Comparison of ENCODE assay signal across 6 cellular contexts in the genomic region with DNA sequence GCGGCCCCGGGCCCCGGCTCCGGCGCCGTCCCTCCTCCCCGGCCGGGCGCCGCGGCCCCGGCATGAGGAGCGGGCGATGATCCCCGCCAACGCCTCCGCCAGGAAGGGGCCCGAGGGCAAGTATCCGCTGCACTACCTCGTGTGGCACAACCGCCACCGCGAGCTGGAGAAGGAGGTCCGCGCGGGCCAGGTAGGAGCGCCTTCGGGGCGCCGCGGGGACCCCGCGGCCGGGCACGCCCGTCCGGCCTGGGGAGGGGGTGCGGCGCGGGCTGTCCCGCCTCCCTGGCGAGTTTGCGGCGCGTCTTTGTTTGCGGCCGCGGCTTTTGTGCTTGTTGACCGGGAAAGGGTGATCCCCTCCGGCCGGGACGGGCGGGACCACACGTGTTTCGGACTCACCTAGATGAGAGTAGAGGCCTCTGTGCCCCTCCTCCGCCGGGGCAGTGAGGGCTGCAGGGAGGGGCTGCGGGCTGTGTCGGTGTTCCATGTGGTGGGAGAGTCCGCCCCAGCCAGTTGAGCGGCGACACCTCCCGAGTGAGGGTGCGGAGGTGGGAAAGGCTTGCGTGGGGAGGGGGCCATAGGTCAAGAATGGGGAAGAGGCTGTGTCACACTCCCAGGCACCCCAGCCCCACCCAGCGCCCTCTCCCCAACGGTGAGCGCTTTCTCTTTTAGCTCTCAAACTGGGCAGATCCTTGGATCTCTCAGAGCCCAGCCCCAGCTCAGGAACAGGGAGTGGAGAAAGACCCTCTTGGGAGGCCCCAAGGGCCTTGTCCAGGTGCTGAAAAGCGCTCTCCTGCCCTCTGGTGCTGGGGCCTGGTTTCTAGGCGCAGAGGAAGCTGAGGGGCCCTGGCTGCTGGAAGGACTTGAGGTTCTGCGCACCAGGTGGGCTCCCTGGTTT. TPM values are rescaled to one million over a fixed set of nuclear protein-coding genes. Genes with fewer than 3 reads are reported as not detected.
DNase-seq lines count a peak whose midpoint lies in the region; TF ChIP-seq lines count a peak whose summit lies in the region.

No MANE protein-coding gene starts in this region.

- POLR2A ChIA-PET in AG04450 (lab: Yijun Ruan, JAX), result interaction anchor here (1.5 kb wide), 1 partner anchor 22 kb away, joined by 8 read pairs; no protein-coding TSS in a partner anchor

- H3K9me3 ChIP-seq in AG04450 (ENCODE audit: control insufficient read depth, insufficient read depth, low read length), result no peaks in the 10 kb centered on the region; the same call in 1 of the 2 replicates

- H3K4me1 Mint-ChIP-seq in activated naive CD8-positive, alpha-beta T cell treated with anti-CD3 and anti-CD28 coated beads for 36 hours, result peaks cover 31% of the 10 kb centered on the region
- H3K4me1 Mint-ChIP-seq in mesothelial cell of epicardium, result peaks cover 47% of the 10 kb centered on the region

- H3K27me3 ChIP-seq in AG04450 (ENCODE audit: control insufficient read depth, insufficient read depth, low read length), result no peaks in the 10 kb centered on the region

- peak overlapping the region; percentile 82 for H3K4me3 Mint-ChIP-seq in activated naive CD8-positive, alpha-beta T cell treated with anti-CD3 and anti-CD28 coated beads for 36 hours
- H3K4me3 Mint-ChIP-seq in mesothelial cell of epicardium, result peak overlapping the region; percentile 77

- CTCF ChIA-PET in AG04450 (lab: Charles Lee), result interaction anchor here (0.7 to 1.9 kb wide), 4 partner anchors 24 to 499 kb away, joined by 3 to 18 read pairs (median 4); no protein-coding TSS in a partner anchor

- no peaks in the 10 kb centered on the region for H3K36me3 Mint-ChIP-seq in activated naive CD8-positive, alpha-beta T cell treated with anti-CD3 and anti-CD28 coated beads for 36 hours
- H3K36me3 Mint-ChIP-seq in mesothelial cell of epicardium, result no peaks in the 10 kb centered on the region

- H3K27ac Mint-ChIP-seq in activated naive CD8-positive, alpha-beta T cell treated with anti-CD3 and anti-CD28 coated beads for 36 hours, result peak overlapping the region; percentile 45
- H3K27ac Mint-ChIP-seq in mesothelial cell of epicardium, result peak overlapping the region; percentile 47

- H3K27ac ChIP-seq in AG04450 (ENCODE audit: low read depth, low read length), result no peak overlapping the region

- DNase-seq in AG04450 (ENCODE audit: low read depth, low spot score), result no peak
- peak; percentile 69 for DNase-seq in HuH-7 (ENCODE audit: low spot score)
- DNase-seq in activated naive CD8-positive, alpha-beta T cell treated with anti-CD3 and anti-CD28 coated beads for 36 hours, result peak; percentile 43
- DNase-seq in mesothelial cell of epicardium (ENCODE audit: low spot score in 2 of 2, unreplicated experiment in 2 of 2), result peak in 1 of 2 experiments; percentile 66
- no peak for DNase-seq in NCI-H226
- DNase-seq in cortex of kidney (lab: John Stamatoyannopoulos, UW), result no peak

- no peaks in the 10 kb centered on the region for H3K27me3 Mint-ChIP-seq in activated naive CD8-positive, alpha-beta T cell treated with anti-CD3 and anti-CD28 coated beads for 36 hours
- no peaks in the 10 kb centered on the region for H3K27me3 Mint-ChIP-seq in mesothelial cell of epicardium (ENCODE audit: low read depth)

- peak; percentile 34 for TF ChIP-seq CTCF in AG04450 (IDR thresholded peaks at IDR 0.05; ENCODE audit: low read depth, low read length)
- TF ChIP-seq CTCF in mesothelial cell of epicardium (IDR thresholded peaks at IDR 0.05; ENCODE audit: unreplicated experiment), result no peak

- H3K4me3 ChIP-seq in AG04450 (ENCODE audit: low read depth, low read length), result peak overlapping the region; percentile 64

- H3K9me3 Mint-ChIP-seq in activated naive CD8-positive, alpha-beta T cell treated with anti-CD3 and anti-CD28 coated beads for 36 hours, result no peaks in the 10 kb centered on the region
- no peaks in the 10 kb centered on the region for H3K9me3 Mint-ChIP-seq in mesothelial cell of epicardium

RNA-seq across cellular contexts. Expression of gene ANKRD13B, which starts 0.9 kb away (rescaled TPM):
- 2.5 and 2.7 TPM in 2 replicates for polyA plus RNA-seq in AG04450 (2011; rRNA removed)
- polyA minus RNA-seq in AG04450 (2011; rRNA and poly(A)+ RNA removed), result 3.8 and 3.9 TPM in 2 replicates
- 10 to 100 TPM; 17.9 to 20.8 TPM for total RNA-seq in activated naive CD8-positive, alpha-beta T cell treated with anti-CD3 and anti-CD28 coated beads for 36 hours
- total RNA-seq in mesothelial cell of epicardium, result 51.7 to 52.7 TPM (median 52.6 TPM) in 3 replicates

RNA-seq across cellular contexts. Expression of gene GIT1, which starts 4.3 kb away (rescaled TPM):
- 20.7 and 24.5 TPM in 2 replicates for polyA plus RNA-seq in AG04450 (2011; rRNA removed)
- 36.5 and 44.0 TPM in 2 replicates for polyA minus RNA-seq in AG04450 (2011; rRNA and poly(A)+ RNA removed)
- 10 to 100 TPM; 63.5 to 63.7 TPM for total RNA-seq in activated naive CD8-positive, alpha-beta T cell treated with anti-CD3 and anti-CD28 coated beads for 36 hours
- total RNA-seq in mesothelial cell of epicardium, result 99.0 to 110 TPM (median 108 TPM) in 3 replicates

RNA-seq across cellular contexts. Expression of gene TP53I13, which starts 25.3 kb away (rescaled TPM):
- polyA plus RNA-seq in AG04450 (2011; rRNA removed), result 17.8 and 26.1 TPM in 2 replicates
- 31.8 and 47.2 TPM in 2 replicates for polyA minus RNA-seq in AG04450 (2011; rRNA and poly(A)+ RNA removed)
- 10 to 100 TPM; 31.2 to 35.3 TPM for total RNA-seq in activated naive CD8-positive, alpha-beta T cell treated with anti-CD3 and anti-CD28 coated beads for 36 hours
- total RNA-seq in mesothelial cell of epicardium, result 29.9 to 31.2 TPM (median 30.2 TPM) in 3 replicates

RNA-seq across cellular contexts. Expression of gene ABHD15, which starts 27.0 kb away (rescaled TPM):
- 5.3 and 5.4 TPM in 2 replicates for polyA plus RNA-seq in AG04450 (2011; rRNA removed)
- 5.8 and 6.4 TPM in 2 replicates for polyA minus RNA-seq in AG04450 (2011; rRNA and poly(A)+ RNA removed)
- total RNA-seq in activated naive CD8-positive, alpha-beta T cell treated with anti-CD3 and anti-CD28 coated beads for 36 hours, result 1 to 10 TPM; 8.6 to 8.8 TPM
- 5.2 to 6.1 TPM (median 5.7 TPM) in 3 replicates for total RNA-seq in mesothelial cell of epicardium

RNA-seq across cellular contexts. Expression of gene CORO6, which starts 28.9 kb away (rescaled TPM):
- polyA plus RNA-seq in AG04450 (2011; rRNA removed), result 8.8 and 9.3 TPM in 2 replicates
- polyA minus RNA-seq in AG04450 (2011; rRNA and poly(A)+ RNA removed), result 19.3 and 21.6 TPM in 2 replicates
- 1 to 10 TPM; 8.9 to 9.4 TPM for total RNA-seq in activated naive CD8-positive, alpha-beta T cell treated with anti-CD3 and anti-CD28 coated beads for 36 hours
- total RNA-seq in mesothelial cell of epicardium, result 3.4 to 3.8 TPM (median 3.4 TPM) in 3 replicates

Comparison
In these comparisons a context has a peak if more than half of its experiments do, and no peak if none do; other contexts are left out.
1. DNase-seq: peak in HuH-7 (single experiment) and activated naive CD8-positive, alpha-beta T cell treated with anti-CD3 and anti-CD28 coated beads for 36 hours (single experiment); none in AG04450 (single experiment), NCI-H226 (single experiment) and cortex of kidney (single experiment).